ENCODE assay signal across 34 cellular contexts in genomic region chrX:39956803-39957394, GRCh38.
"Had no signal": no experiment of that assay in that cellular context is flagged by ENCODE, and none has a peak within 500 bp of the region (broad histone marks: within the 10 kb centered on the region; RNA-seq: fewer than 3 reads in every experiment).

No MANE protein-coding gene starts in this region.

- H3K9me3 ChIP-seq: MG63 had no signal

- H3K9me3 Mint-ChIP-seq: activated CD4-positive, alpha-beta T cell treated with anti-CD3 and anti-CD28 coated beads, Interleukin-2, amount 10 ng/mL, durations not matched to agents 7 days and 5 days; activated naive CD8-positive, alpha-beta T cell treated with anti-CD3 and anti-CD28 coated beads, Interleukin-2, amount 50 U/mL, for 24 hours; activated T-cell treated with anti-CD3 and anti-CD28 coated beads, Interleukin-2, amount 50 U/mL, for 24 hours; activated T-helper 2 cell treated with anti-CD3 and anti-CD28 coated beads, Interferon-gamma antibody, Interleukin-2, Interleukin-4, amounts not matched to agents 10 μg/mL and 5 μg/mL and 100 μg/mL, durations not matched to agents 14 hours and 24 hours and 36 hours; WTC11 had no signal

- DNase-seq: activated CD4-positive, alpha-beta T cell treated with anti-CD3 and anti-CD28 coated beads for 36 hours; activated CD4-positive, alpha-beta T cell treated with anti-CD3 and anti-CD28 coated beads, Interleukin-2, amount 10 ng/mL, durations not matched to agents 7 days and 5 days; activated CD4-positive, alpha-beta T cell treated with anti-CD3 and anti-CD28 coated beads, Interleukin-2, amount 50 U/mL, for 48 hours; activated CD8-positive, alpha-beta T cell treated with anti-CD3 and anti-CD28 coated beads, Interleukin-2, amount 10 ng/mL, durations not matched to agents 7 days and 5 days; activated gamma-delta T cell; activated naive CD4-positive, alpha-beta T cell treated with Interleukin-2 at 50 U/mL for 16 hours; activated naive CD8-positive, alpha-beta T cell treated with anti-CD3 and anti-CD28 coated beads, Interleukin-2, amount 50 U/mL, for 24 hours; activated T-cell treated with anti-CD3 and anti-CD28 coated beads, Interleukin-2, amount 50 U/mL, for 24 hours; anterior cingulate cortex; caudate nucleus; Kasumi-1; KG1; MG63; NCI-H1092; NCI-H146; NCI-H187 treated with DMSO at 0.1 percent for 48 hours; NCI-H2081; NCI-H2227 treated with DMSO at 0.1 percent for 48 hours; NCI-H446; NCI-H510A treated with DMSO at 0.1 percent for 48 hours; NCI-H526 treated with DMSO at 0.1 percent for 48 hours; NCI-H774; PC-9; Right ventricle myocardium superior; SW 1271; T-helper 1 cell; T1000 had no signal

- H3K36me3 ChIP-seq: MG63 had no signal

- H3K4me3 ChIP-seq: MG63, PC-9 had no signal

- H3K4me2 ChIP-seq: PC-9 had no signal

- H3K27me3 ChIP-seq: MG63 had no signal

- H2AFZ ChIP-seq: PC-9 had no signal

- H3K36me3 Mint-ChIP-seq: activated naive CD8-positive, alpha-beta T cell; brain; WTC11 had no signal

- H3K27ac Mint-ChIP-seq: activated CD4-positive, alpha-beta T cell treated with anti-CD3 and anti-CD28 coated beads for 36 hours; activated CD4-positive, alpha-beta T cell treated with anti-CD3 and anti-CD28 coated beads, Interleukin-2, amount 10 ng/mL, durations not matched to agents 7 days and 5 days; activated naive CD8-positive, alpha-beta T cell; activated naive CD8-positive, alpha-beta T cell treated with anti-CD3 and anti-CD28 coated beads, Interleukin-2, amount 50 U/mL, for 24 hours; activated T-cell treated with anti-CD3 and anti-CD28 coated beads, Interleukin-2, amount 50 U/mL, for 24 hours; activated T-helper 2 cell treated with anti-CD3 and anti-CD28 coated beads, Interferon-gamma antibody, Interleukin-2, Interleukin-4, amounts not matched to agents 10 μg/mL and 5 μg/mL and 100 μg/mL, durations not matched to agents 14 hours and 24 hours and 36 hours; WTC11 had no signal

- FAIRE-seq: bronchial epithelial cell, TTC549 had no signal

- H3K27me3 Mint-ChIP-seq: activated CD4-positive, alpha-beta T cell treated with anti-CD3 and anti-CD28 coated beads for 36 hours; activated CD4-positive, alpha-beta T cell treated with anti-CD3 and anti-CD28 coated beads, Interleukin-2, amount 10 ng/mL, durations not matched to agents 7 days and 5 days; activated naive CD8-positive, alpha-beta T cell; activated naive CD8-positive, alpha-beta T cell treated with anti-CD3 and anti-CD28 coated beads, Interleukin-2, amount 50 U/mL, for 24 hours had no signal

- H3K27ac ChIP-seq: PC-9 had no signal

- ATAC-seq: activated CD4-positive, alpha-beta T cell treated with anti-CD3 and anti-CD28 coated beads for 36 hours; activated CD4-positive, CD25-positive, alpha-beta regulatory T cell treated with anti-CD3 and anti-CD28 coated beads, Interleukin-2, amount 50 U/mL, for 24 hours; activated CD8-positive, alpha-beta T cell treated with anti-CD3 and anti-CD28 coated beads, Interleukin-2, amount 10 ng/mL, durations not matched to agents 7 days and 5 days; activated naive CD8-positive, alpha-beta T cell treated with anti-CD3 and anti-CD28 coated beads, Interleukin-2, amount 50 U/mL, for 24 hours; WTC11 had no signal

- H3K4me3 Mint-ChIP-seq: activated CD4-positive, alpha-beta T cell treated with anti-CD3 and anti-CD28 coated beads for 36 hours; activated CD4-positive, alpha-beta T cell treated with anti-CD3 and anti-CD28 coated beads, Interleukin-2, amount 10 ng/mL, durations not matched to agents 7 days and 5 days; activated CD8-positive, alpha-beta T cell treated with anti-CD3 and anti-CD28 coated beads, Interleukin-2, amount 10 ng/mL, durations not matched to agents 7 days and 5 days; activated naive CD8-positive, alpha-beta T cell; activated naive CD8-positive, alpha-beta T cell treated with anti-CD3 and anti-CD28 coated beads, Interleukin-2, amount 50 U/mL, for 24 hours; activated T-cell treated with anti-CD3 and anti-CD28 coated beads, Interleukin-2, amount 50 U/mL, for 24 hours; brain; WTC11 had no signal
